8 cellular contexts compared by ENCODE assay signal in genomic region chr21:36028127-36029069, GRCh38.
DNase-seq lines count a peak whose midpoint lies in the region; ATAC-seq lines count a peak whose summit lies in the region.

No MANE protein-coding gene starts in this region.

- ATAC-seq in HG02885 (IDR thresholded peaks at IDR 0.05; ENCODE audit: poor library complexity, unreplicated experiment): peak; percentile 77
- no peak for ATAC-seq in GM21786 (IDR thresholded peaks at IDR 0.05; ENCODE audit: unreplicated experiment)

- peak; percentile 21 for DNase-seq in GF-D8 (lab: John Stamatoyannopoulos, UW)
- peak; percentile 81 for DNase-seq in NCI-H2227 (lab: John Stamatoyannopoulos, UW; ENCODE audit: unreplicated experiment)
- peak in 3 of 4 experiments; percentile 6 to 19 (median 18) for DNase-seq in activated CD4-positive, CD25-positive, alpha-beta regulatory T cell (lab: John Stamatoyannopoulos, UW)
- DNase-seq in caudate nucleus (lab: John Stamatoyannopoulos, UW): peak in 58 of 61 donors; percentile 10 to 81 (median 41)
- DNase-seq in kidney glomerular epithelial cell (lab: John Stamatoyannopoulos, UW): peak; percentile 60
- peak; percentile 58 to 64 for DNase-seq in stimulated activated CD4-positive, alpha-beta T cell treated with anti-CD3 and anti-CD28 coated beads, Interleukin-2, amount 100 ng/mL, for 48 hours

- H3K27ac ChIP-seq in caudate nucleus (ENCODE audit: low read depth, low read length): no peak overlapping the region

Comparison
In these comparisons a context has a peak if more than half of its experiments do, and no peak if none do; other contexts are left out.
1. DNase-seq: peak in every context shown above with its lines; median percentile 81 in NCI-H2227; 61 in stimulated activated CD4-positive, alpha-beta T cell treated with anti-CD3 and anti-CD28 coated beads, Interleukin-2, amount 100 ng/mL, for 48 hours; 60 in kidney glomerular epithelial cell; 41 in caudate nucleus; 21 in GF-D8; 18 in activated CD4-positive, CD25-positive, alpha-beta regulatory T cell.